Comparison of ENCODE assay signal across 2 cellular contexts in genomic region chr1:19644422-19644760, GRCh38.
TF ChIP-seq lines count a peak whose summit lies in the region.

No MANE protein-coding gene starts in this region.

TF ChIP-seq in IMR-90, 13 proteins besides CTCF, POLR2A, EP300 and RAD21:
- TF ChIP-seq MAZ (IDR thresholded peaks at IDR 0.05; ENCODE audit: borderline replicate concordance, low read depth, low read length) (0 out of 2 replicates have a peak, but pooled peaks have one; percentile 4), MXI1 (IDR thresholded peaks at IDR 0.05; ENCODE audit: borderline replicate concordance, low read depth, low read length) (no peak)

TF ChIP-seq in H1, 55 proteins besides CTCF, POLR2A, EP300 and RAD21:
- TF ChIP-seq JUND (IDR thresholded peaks at IDR 0.05; ENCODE audit: low read length) (no peak), SRF (IDR thresholded peaks at IDR 0.05; ENCODE audit: low read depth, low read length) (no peak), TAF1 (IDR thresholded peaks at IDR 0.05; ENCODE audit: low read depth, low read length) (no peak), CHD7 (IDR thresholded peaks at IDR 0.05; ENCODE audit: insufficient replicate concordance, low read length) (no peak), KDM4A (IDR thresholded peaks at IDR 0.05; ENCODE audit: low read depth, low read length, severe bottlenecking) (peak; percentile 9), RBBP5 (IDR thresholded peaks at IDR 0.05; ENCODE audit: borderline replicate concordance, low read depth, low read length) (no peak), BRCA1 (IDR thresholded peaks at IDR 0.05; ENCODE audit: low read depth, low read length) (no peak)
